ENCODE assay signal across 10 cellular contexts in genomic region chr18:48639772-48640432, GRCh38.
A peak's percentile ranks its signal among the peaks of the same experiment; 100 is the strongest.
DNase-seq lines count a peak whose midpoint lies in the region; ATAC-seq, FAIRE-seq and TF ChIP-seq lines count a peak whose summit lies in the region.
"Had no signal": no experiment of that assay in that cellular context is flagged by ENCODE, and none has a peak within 500 bp of the region (broad histone marks: within the 10 kb centered on the region; RNA-seq: fewer than 3 reads in every experiment).

No MANE protein-coding gene starts in this region.

- WGBS in mammary epithelial cell (ENCODE audit: low coverage, missing lambda C conversion rate) = 86% methylated on average over 12 of the region's 14 CpGs
- 89% methylated on average over 10 of the region's 14 CpGs for WGBS in HepG2 (ENCODE audit: low lambda C conversion rate)
- WGBS in transverse colon (ENCODE audit: low coverage in 1 of 2), 2 donors = 88% methylated on average over 13 of the region's 14 CpGs; no CpG with 5 or more reads in 1 of the 2 donors

- no peak for FAIRE-seq in HepG2 (lab: Jason Lieb, UNC)

- H3K27me3 ChIP-seq in BJ (ENCODE audit: control insufficient read depth, insufficient read depth, low read length) = no peaks in the 10 kb centered on the region
- no peaks in the 10 kb centered on the region for H3K27me3 ChIP-seq in mammary epithelial cell (ENCODE audit: insufficient read depth, low read length)
- H3K27me3 ChIP-seq in HepG2 (ENCODE audit: control insufficient read depth in 1 of 2, insufficient read depth in 2 of 2, low read length in 2 of 2) = no peaks in the 10 kb centered on the region
- no peaks in the 10 kb centered on the region for H3K27me3 ChIP-seq in transverse colon

- no peak for TF ChIP-seq POLR2A in HepG2 (IDR thresholded peaks at IDR 0.05; ENCODE audit: insufficient read depth in 1 of 2, low read depth in 2 of 2, low read length in 2 of 2)
- no peak for TF ChIP-seq POLR2A in transverse colon (IDR thresholded peaks at IDR 0.05)

- H2AFZ ChIP-seq in mammary epithelial cell (ENCODE audit: low read depth, low read length) (no peak overlapping the region), HepG2 (ENCODE audit: low read length) (no peak overlapping the region)

- peak; percentile 45 for TF ChIP-seq CTCF in BJ (IDR thresholded peaks at IDR 0.05; ENCODE audit: insufficient read depth, low read depth, low read length)
- TF ChIP-seq CTCF in HEK293 (tag by site-specific recombination; IDR thresholded peaks at IDR 0.05) = no peak
- peak; percentile 30 to 32 for TF ChIP-seq CTCF in mammary epithelial cell (conservative IDR thresholded peaks at IDR 0.05 in 1 of 2, IDR thresholded peaks at IDR 0.05 in 1 of 2; ENCODE audit: extremely low read depth in 1 of 2, insufficient read depth in 1 of 2, low read depth in 1 of 2, low read length in 2 of 2)
- peak; percentile 51 for TF ChIP-seq CTCF in HepG2 (CRISPR knock-in tag; IDR thresholded peaks at IDR 0.05)
- peak in 1 of 5 experiments; percentile 14 for TF ChIP-seq CTCF in transverse colon (IDR thresholded peaks at IDR 0.05)

- no peak for TF ChIP-seq EP300 in HepG2 (IDR thresholded peaks at IDR 0.05; ENCODE audit: low read depth in 2 of 2, low read length in 2 of 2)
- no peak for TF ChIP-seq EP300 in HepG2 (CRISPR knock-in tag; IDR thresholded peaks at IDR 0.05; ENCODE audit: borderline replicate concordance)
- TF ChIP-seq EP300 in transverse colon (IDR thresholded peaks at IDR 0.05; ENCODE audit: low read depth) = no peak

- H3K27ac ChIP-seq in HEK293 (ENCODE audit: extremely low read depth, low read depth, low read length) (no peak overlapping the region), mammary epithelial cell (ENCODE audit: insufficient read depth, low read depth, low read length) (no peak overlapping the region), HepG2 (ENCODE audit: extremely low read length, insufficient read depth, low read length) (no peak overlapping the region), transverse colon (no peak overlapping the region)
- H3K27ac ChIP-seq: VCaP had no signal

- H3K36me3 ChIP-seq in BJ (ENCODE audit: control insufficient read depth, insufficient read depth, low read length) (peaks cover 29% of the 10 kb centered on the region), HEK293 (ENCODE audit: control insufficient read depth in 2 of 2, insufficient read depth in 1 of 2, low read length in 2 of 2) (no peaks in the 10 kb centered on the region), mammary epithelial cell (ENCODE audit: insufficient read depth, low read length) (no peaks in the 10 kb centered on the region), HepG2 (replicated peaks in 1 of 2; ENCODE audit: control insufficient read depth in 1 of 2, insufficient read depth in 2 of 2, low read length in 2 of 2) (peaks cover 4 to 26% of the 10 kb centered on the region in 2 experiments), transverse colon (no peaks in the 10 kb centered on the region)

- H3K9me3 ChIP-seq in HEK293 (ENCODE audit: control insufficient read depth, insufficient read depth, low read depth, low read length) (no peaks in the 10 kb centered on the region), mammary epithelial cell (replicated peaks; ENCODE audit: insufficient read depth, low read length) (no peaks in the 10 kb centered on the region), HepG2 (ENCODE audit: low read length) (no peaks in the 10 kb centered on the region), transverse colon (no peaks in the 10 kb centered on the region)

- H3K4me3 ChIP-seq in BJ (ENCODE audit: low read depth, low read length) (no peak overlapping the region), HEK293 (ENCODE audit: low read depth, low read length) (no peak overlapping the region), mammary epithelial cell (replicated peaks in 1 of 3; ENCODE audit: insufficient read depth in 1 of 3, low read depth in 2 of 3, low read length in 3 of 3) (no peak overlapping the region), HepG2 (replicated peaks in 1 of 3; ENCODE audit: insufficient read depth in 1 of 3, low read depth in 2 of 3, low read length in 3 of 3) (no peak overlapping the region), transverse colon (no peak overlapping the region)

- in situ Hi-C loops in mammary epithelial cell (cut with MboI; ENCODE audit: low sequenced_read_pairs in 2 of 2) = no loop called here
- in situ Hi-C loops in HepG2 (cut with HindIII; ENCODE audit: extremely low pct_ligation_motif_present, low pct_unique_long_range_greater_than_20kb) = loop anchor here (10.0 kb wide), 1 partner anchor 165 kb away; no protein-coding TSS in a partner anchor
- in situ Hi-C loops in transverse colon (cut with MboI; ENCODE audit: low pct_ligation_motif_present in 1 of 4, low pct_unique_long_range_greater_than_20kb in 1 of 4, low sequenced_read_pairs in 3 of 4) = loop anchor here in 1 of 4 donors (10.0 kb wide), 1 partner anchor 155 kb away; no protein-coding TSS in a partner anchor

- H3K79me2 ChIP-seq in mammary epithelial cell (ENCODE audit: insufficient read depth, low read length) (no peaks in the 10 kb centered on the region), HepG2 (ENCODE audit: insufficient read depth, low read length) (no peaks in the 10 kb centered on the region)

- ATAC-seq in HepG2 (peak; percentile 61), GM18861 (IDR thresholded peaks at IDR 0.05; ENCODE audit: unreplicated experiment) (no peak), HG03196 (IDR thresholded peaks at IDR 0.05; ENCODE audit: unreplicated experiment) (no peak)
- ATAC-seq: stimulated activated naive B cell treated with anti-CD40 and anti-IgM and Interleukin-4, amounts not matched to agents 10 μg/mL and 1 μg/mL and 100 μg/mL, for 72 hours had no signal

- no peak for DNase-seq in BJ (ENCODE audit: low read depth)
- peak; percentile 43 for DNase-seq in mammary epithelial cell
- DNase-seq in HepG2 (ENCODE audit: low spot score) = no peak
- no peak for DNase-seq in transverse colon
- no peak for DNase-seq in NCI-H524 treated with DMSO at 0.1 percent for 48 hours (lab: John Stamatoyannopoulos, UW)
- DNase-seq: stimulated activated naive B cell treated with anti-CD40 and anti-IgM and Interleukin-4, amounts not matched to agents 10 μg/mL and 1 μg/mL and 100 μg/mL, for 72 hours had no signal

- H4K20me1 ChIP-seq in mammary epithelial cell (ENCODE audit: insufficient read depth, low read length) (no peaks in the 10 kb centered on the region), HepG2 (ENCODE audit: insufficient read depth, low read length) (no peaks in the 10 kb centered on the region)

- peak; percentile 71 for TF ChIP-seq RAD21 in HepG2 (CRISPR knock-in tag; IDR thresholded peaks at IDR 0.05)

- CTCF ChIA-PET in BJ (lab: Yijun Ruan, JAX) = interaction anchor here (0.6 to 2.7 kb wide), 9 partner anchors 8 to 166 kb away, joined by 3 to 10 read pairs (median 3); no protein-coding TSS in a partner anchor
- CTCF ChIA-PET in HEK293 (lab: Yijun Ruan, JAX) = interaction anchor here (0.6 to 4.1 kb wide), 11 partner anchors 9 to 858 kb away, joined by 3 to 24 read pairs (median 3); partner anchors contain the start of gene CTIF
- CTCF ChIA-PET in mammary epithelial cell (lab: Charles Lee; ENCODE audit: low non-redundant PET) = no interaction called here
- CTCF ChIA-PET in HepG2 (lab: Yijun Ruan, JAX; ENCODE audit: low intra/inter-chr PET ratio, low total read pairs) = interaction anchor here (1.2 to 1.5 kb wide), 2 partner anchors 34 to 164 kb away, joined by 3 to 6 read pairs; no protein-coding TSS in a partner anchor

- intact Hi-C loops in mammary epithelial cell (cut with micrococcal nuclease) (no loop called here), HepG2 (cut with micrococcal nuclease; ENCODE audit: unreplicated experiment) (loop anchor here (1.0 kb wide), 1 partner anchor 164 kb away; no protein-coding TSS in a partner anchor), transverse colon (cut with DNase I; ENCODE audit: low total_unique reads) (no loop called here)

- BruUV-seq in mammary epithelial cell (replicated peaks; lab: Mats Ljungman, UMichigan) (no TSS peak), HepG2 (replicated peaks; lab: Mats Ljungman, UMichigan) (no TSS peak)

- H3K4me1 ChIP-seq in HEK293 (ENCODE audit: control insufficient read depth, insufficient read depth, low read length) = no peaks in the 10 kb centered on the region
- H3K4me1 ChIP-seq in mammary epithelial cell (ENCODE audit: insufficient read depth, low read length) = peaks cover 9% of the 10 kb centered on the region
- H3K4me1 ChIP-seq in HepG2 (ENCODE audit: insufficient read depth, low read length) = peaks cover 11% of the 10 kb centered on the region
- no peaks in the 10 kb centered on the region for H3K4me1 ChIP-seq in transverse colon

- POLR2A ChIA-PET in BJ (lab: Charles Lee) = no interaction called here
- POLR2A ChIA-PET in HEK293 (lab: Yijun Ruan, JAX) = no interaction called here
- POLR2A ChIA-PET in HepG2 (lab: Yijun Ruan, JAX) = no interaction called here

- dilution Hi-C loops in mammary epithelial cell (cut with HindIII; ENCODE audit: low sequenced_read_pairs) = no loop called here

- no peak overlapping the region for H3K9ac ChIP-seq in mammary epithelial cell (ENCODE audit: insufficient read depth, low read length)
- no peak overlapping the region for H3K9ac ChIP-seq in HepG2 (ENCODE audit: insufficient read depth, low read depth, low read length)

- no peak overlapping the region for H3K4me2 ChIP-seq in mammary epithelial cell (ENCODE audit: insufficient read depth, low read depth, low read length)
- no peak overlapping the region for H3K4me2 ChIP-seq in HepG2 (ENCODE audit: low read depth, low read length)

TF ChIP-seq in HEK293, 187 proteins besides CTCF, POLR2A, EP300 and RAD21:
- TF ChIP-seq GLIS2 (tag by site-specific recombination; IDR thresholded peaks at IDR 0.05) (peak; percentile 28; the same call in 1 of the 2 replicates), ZNF747 (tag by site-specific recombination; IDR thresholded peaks at IDR 0.05) (no peak)

TF ChIP-seq in HepG2, 621 proteins besides CTCF, POLR2A, EP300 and RAD21:
- TF ChIP-seq MTA1 (CRISPR knock-in tag; IDR thresholded peaks at IDR 0.05; ENCODE audit: borderline replicate concordance) (peak; percentile 13; the same call in 1 of the 2 replicates), ZMYM3 (CRISPR knock-in tag; IDR thresholded peaks at IDR 0.05) (no peak), STAG1 (CRISPR knock-in tag; IDR thresholded peaks at IDR 0.05) (peak; percentile 67), ZFP41 (CRISPR knock-in tag; IDR thresholded peaks at IDR 0.05; ENCODE audit: borderline replicate concordance) (no peak), SMC3 (IDR thresholded peaks at IDR 0.05; ENCODE audit: low read length) (peak; percentile 56)
TF ChIP-seq in HepG2: peak in this region for 3.
